ENCODE assay signal across 8 cellular contexts in genomic region chr15:60370804-60371700, GRCh38. TPM values are rescaled to one million over a fixed set of nuclear protein-coding genes. Genes with fewer than 3 reads are reported as not detected.
DNase-seq lines count a peak whose midpoint lies in the region; ATAC-seq and TF ChIP-seq lines count a peak whose summit lies in the region.

No MANE protein-coding gene starts in this region.

- H3K9ac ChIP-seq in liver (ENCODE audit: low read depth in 1 of 2, low read length in 2 of 2), result no peak overlapping the region

- no peak overlapping the region for H3K4me3 ChIP-seq in liver (ENCODE audit: low read depth in 1 of 3, low read length in 3 of 3)

- no peak for ATAC-seq in HG03442 (IDR thresholded peaks at IDR 0.05; ENCODE audit: unreplicated experiment)
- no peak for ATAC-seq in GM21528 (IDR thresholded peaks at IDR 0.05; ENCODE audit: low FRiP score, unreplicated experiment)

- H3K27me3 ChIP-seq in liver (ENCODE audit: control insufficient read depth in 4 of 4, insufficient read depth in 4 of 4, low read length in 3 of 4), result no peaks in the 10 kb centered on the region

- TF ChIP-seq RAD21 in liver (IDR thresholded peaks at IDR 0.05), result no peak

- H3K9me3 ChIP-seq in liver (ENCODE audit: control insufficient read depth in 4 of 4, low read length in 3 of 4), result no peaks in the 10 kb centered on the region

- H3K36me3 ChIP-seq in liver (ENCODE audit: control insufficient read depth in 4 of 4, insufficient read depth in 3 of 4, low read depth in 1 of 4, low read length in 3 of 4), result peaks cover 0 to 5% (median 0%) of the 10 kb centered on the region in 4 donors

- DNase-seq in COLO829 (ENCODE audit: low spot score), result peak; percentile 88
- DNase-seq in NCI-H1694 treated with DMSO at 0.1 percent for 48 hours (lab: John Stamatoyannopoulos, UW), result peak; percentile 38
- DNase-seq in brain pericyte (ENCODE audit: low read depth, low spot score), result peak; percentile 97
- DNase-seq in ureter (ENCODE audit: low spot score), result peak; percentile 81
- DNase-seq in NCI-H128 (lab: John Stamatoyannopoulos, UW; ENCODE audit: unreplicated experiment), result no peak

- no peak for TF ChIP-seq CTCF in liver (IDR thresholded peaks at IDR 0.05; ENCODE audit: low read depth, low read length, missing input control)

- H3K27ac ChIP-seq in liver (ENCODE audit: low read depth in 1 of 2, low read length in 2 of 2), result peak overlapping the region; percentile 43 to 70

- WGBS in liver, result 77% methylated on average over 13 of the region's 13 CpGs

- peaks cover 0 to 3% (median 0%) of the 10 kb centered on the region in 4 donors for H3K4me1 ChIP-seq in liver (ENCODE audit: control insufficient read depth in 4 of 4, insufficient read depth in 4 of 4, low read length in 3 of 4)

TF ChIP-seq in liver, 16 proteins besides CTCF, POLR2A, EP300 and RAD21:
- TF ChIP-seq MAX (IDR thresholded peaks at IDR 0.05) (no peak), JUND (IDR thresholded peaks at IDR 0.05) (peak; percentile 85 to 92), EGR1 (IDR thresholded peaks at IDR 0.05; ENCODE audit: low read depth in 2 of 2) (no peak), ATF3 (IDR thresholded peaks at IDR 0.05) (no peak), NR2F2 (IDR thresholded peaks at IDR 0.05) (peak; percentile 52), SP1 (IDR thresholded peaks at IDR 0.05) (peak; percentile 25), HNF4G (IDR thresholded peaks at IDR 0.05) (no peak)
TF ChIP-seq in liver: peak in this region for 3.

RNA-seq across cellular contexts. Expression of gene ANXA2, which starts 26.7 kb away (rescaled TPM):
- 100 to 1,000 TPM in 1 of 2 donors, 10 to 100 TPM in 1; 88.4 to 138 TPM for total RNA-seq in liver
- 100 to 1,000 TPM in 1 of 2 donors, 10 to 100 TPM in 1; 62.7 to 125 TPM for polyA plus RNA-seq in liver
- total RNA-seq in ureter, result 684 TPM
